Comparison of ENCODE assay signal across 18 cellular contexts in genomic region chr17:64282753-64283080, GRCh38. TPM values are rescaled to one million over a fixed set of nuclear protein-coding genes. Genes with fewer than 3 reads are reported as not detected.
DNase-seq lines count a peak whose midpoint lies in the region; ATAC-seq, FAIRE-seq and TF ChIP-seq lines count a peak whose summit lies in the region.
"Had no signal": no experiment of that assay in that cellular context is flagged by ENCODE, and none has a peak within 500 bp of the region (broad histone marks: within the 10 kb centered on the region; RNA-seq: fewer than 3 reads in every experiment).

No MANE protein-coding gene starts in this region.

- WGBS in gastroesophageal sphincter (ENCODE audit: low coverage in 1 of 2), 2 donors = 50 to 72% methylated on average over 3 to 4 of the region's 4 CpGs

- DNase-seq in DMS 273 (lab: John Stamatoyannopoulos, UW; ENCODE audit: unreplicated experiment) (peak; percentile 47), DMS 273 treated with DMSO at 0.1 percent for 48 hours (lab: John Stamatoyannopoulos, UW) (no peak), NCI-H82 (lab: John Stamatoyannopoulos, UW) (peak; percentile 64), GM12891 (ENCODE audit: insufficient read length, low spot score) (no peak)
- DNase-seq: activated CD4-positive, alpha-beta T cell treated with anti-CD3 and anti-CD28 coated beads, Interleukin-2, amount 50 U/mL, for 48 hours; activated T-cell treated with anti-CD3 and anti-CD28 coated beads, Interleukin-2, amount 50 U/mL, for 4 hours; H7; naive thymus-derived CD4-positive, alpha-beta T cell; PC-9; testis had no signal

- peak overlapping the region; percentile 32 for H3K9ac ChIP-seq in skeletal muscle satellite cell (ENCODE audit: low read depth, low read length)

- no peak overlapping the region for H3K27ac ChIP-seq in gastroesophageal sphincter
- H3K27ac ChIP-seq: 22Rv1, PC-9, SK-N-MC, testis had no signal

- H3K36me3 ChIP-seq in gastroesophageal sphincter = no peaks in the 10 kb centered on the region
- H3K36me3 ChIP-seq in skeletal muscle satellite cell (ENCODE audit: insufficient read depth, low read length) = no peaks in the 10 kb centered on the region

- FAIRE-seq in GM12891 (lab: Jason Lieb, UNC) = no peak
- FAIRE-seq: GM18507 had no signal

- TF ChIP-seq CTCF in gastroesophageal sphincter (IDR thresholded peaks at IDR 0.05) = no peak

- H3K4me2 ChIP-seq in skeletal muscle satellite cell (ENCODE audit: low read length) = peak overlapping the region; percentile 43
- H3K4me2 ChIP-seq: PC-9 had no signal

- H3K4me3 ChIP-seq in gastroesophageal sphincter (no peak overlapping the region), skeletal muscle satellite cell (ENCODE audit: low read length) (no peak overlapping the region)
- H3K4me3 ChIP-seq: dorsolateral prefrontal cortex, PC-9, SK-N-MC, testis had no signal

- H3K27me3 ChIP-seq in gastroesophageal sphincter = no peaks in the 10 kb centered on the region
- no peaks in the 10 kb centered on the region for H3K27me3 ChIP-seq in skeletal muscle satellite cell (ENCODE audit: control insufficient read depth, insufficient read depth, low read length)
- H3K27me3 ChIP-seq: dorsolateral prefrontal cortex, testis had no signal

- H3K9me3 ChIP-seq in gastroesophageal sphincter (no peaks in the 10 kb centered on the region), skeletal muscle satellite cell (replicated peaks; ENCODE audit: low read length) (no peaks in the 10 kb centered on the region)
- H3K9me3 ChIP-seq: testis had no signal

- no peak for TF ChIP-seq EP300 in gastroesophageal sphincter (IDR thresholded peaks at IDR 0.05)

- ATAC-seq in gastroesophageal sphincter (peak; percentile 22), GM19035 (IDR thresholded peaks at IDR 0.05; ENCODE audit: unreplicated experiment) (no peak), GM19324 (IDR thresholded peaks at IDR 0.05; ENCODE audit: low FRiP score, unreplicated experiment) (no peak)

- TF ChIP-seq POLR2A in gastroesophageal sphincter (IDR thresholded peaks at IDR 0.05) = no peak
- no peak for TF ChIP-seq POLR2A in GM12891 (IDR thresholded peaks at IDR 0.05; ENCODE audit: low read depth, low read length)

- H3K4me1 ChIP-seq in gastroesophageal sphincter (peaks cover 0 to 22% (median 4%) of the 10 kb centered on the region in 3 donors), skeletal muscle satellite cell (ENCODE audit: control insufficient read depth, insufficient read depth, low read length) (peaks cover 8% of the 10 kb centered on the region)

TF ChIP-seq in GM12891, 5 proteins besides CTCF, POLR2A, EP300 and RAD21:
- no peak for TF ChIP-seq POU2F2 (IDR thresholded peaks at IDR 0.05; ENCODE audit: low read depth, low read length)
- no peak for TF ChIP-seq TAF1 (IDR thresholded peaks at IDR 0.05; ENCODE audit: low read depth, low read length)
- TF ChIP-seq SPI1 (IDR thresholded peaks at IDR 0.05; ENCODE audit: low read depth, low read length) = no peak
- TF ChIP-seq POLR2AphosphoS5 (IDR thresholded peaks at IDR 0.05; ENCODE audit: low read depth, low read length) = no peak
- no peak for TF ChIP-seq PAX5 (IDR thresholded peaks at IDR 0.05; ENCODE audit: insufficient read depth, low read length, severe bottlenecking)

RNA-seq across cellular contexts. Expression of gene TEX2, which starts 19.7 kb away (rescaled TPM):
- 10 to 100 TPM; 37.8 to 60.9 (median 47.0) TPM for total RNA-seq in gastroesophageal sphincter
- total RNA-seq in skeletal muscle satellite cell (2012; rRNA removed) = 18.3 and 19.3 TPM in 2 replicates
- 5.0 TPM for polyA plus RNA-seq in GM12891 (2012; ENCODE audit: low read depth, missing spikeins)

Comparison
In these comparisons a context has a peak if more than half of its experiments do, and no peak if none do; other contexts are left out.
1. DNase-seq: peak in DMS 273 (single experiment) and NCI-H82 (single experiment); none in DMS 273 treated with DMSO at 0.1 percent for 48 hours (single experiment) and GM12891 (single experiment).